28 cellular contexts compared by ENCODE assay signal in genomic region chr1:199352351-199352750, GRCh38.
DNase-seq lines count a peak whose midpoint lies in the region; ATAC-seq, FAIRE-seq and TF ChIP-seq lines count a peak whose summit lies in the region.
"Had no signal": no experiment of that assay in that cellular context is flagged by ENCODE, and none has a peak within 500 bp of the region (broad histone marks: within the 10 kb centered on the region; RNA-seq: fewer than 3 reads in every experiment).

No MANE protein-coding gene starts in this region.

- H3K27me3 ChIP-seq in SK-N-SH (ENCODE audit: insufficient read depth): no peaks in the 10 kb centered on the region
- no peaks in the 10 kb centered on the region for H3K27me3 ChIP-seq in H1 (replicated peaks in 1 of 4; ENCODE audit: control insufficient read depth in 3 of 4, extremely low read depth in 1 of 4, insufficient read depth in 3 of 4, low read length in 3 of 4)
- H3K27me3 ChIP-seq: BE2C, MG63, SJSA1 had no signal

- no peak overlapping the region for H3K18ac ChIP-seq in H1 (ENCODE audit: extremely low read depth, low read length)

- H3K79me2 ChIP-seq in SK-N-SH (ENCODE audit: insufficient read depth) (no peaks in the 10 kb centered on the region), H1 (ENCODE audit: control insufficient read depth in 1 of 2, insufficient read depth in 2 of 2, low read length in 2 of 2) (no peaks in the 10 kb centered on the region)

- WGBS in SK-N-SH (ENCODE audit: low lambda C conversion rate): 56% methylated on average over 5 of the region's 5 CpGs
- 81% methylated on average over 5 of the region's 5 CpGs; no CpG with 5 or more reads in 1 of the 2 experiments for WGBS in H1 (ENCODE audit: extremely low coverage in 1 of 2, insufficient coverage in 1 of 2, insufficient read length in 1 of 2, insufficient replicate concordance in 2 of 2, low coverage in 1 of 2, low lambda C conversion rate in 2 of 2, missing lambda C conversion rate in 1 of 2), 2 experiments

- H3K4me1 Mint-ChIP-seq in nephron: peaks cover 11% of the 10 kb centered on the region
- H3K4me1 Mint-ChIP-seq: CD14-positive monocyte; CD8-positive, alpha-beta memory T cell had no signal

- H3K23me2 ChIP-seq in H1 (ENCODE audit: low read depth, low read length): no peaks in the 10 kb centered on the region

- no peak overlapping the region for H2BK5ac ChIP-seq in H1 (ENCODE audit: low read depth, low read length)

- H2BK20ac ChIP-seq in H1 (ENCODE audit: low read length): no peak overlapping the region

- no peaks in the 10 kb centered on the region for H4K20me1 ChIP-seq in SK-N-SH (ENCODE audit: insufficient read depth)
- H4K20me1 ChIP-seq in H1 (replicated peaks in 1 of 2; ENCODE audit: control insufficient read depth in 1 of 2, insufficient read depth in 2 of 2, low read length in 2 of 2): no peaks in the 10 kb centered on the region

- H3K4me3 ChIP-seq in SK-N-SH (ENCODE audit: low read depth in 2 of 2, low read length in 1 of 2) (no peak overlapping the region), H1 (ENCODE audit: extremely low read depth in 1 of 4, insufficient read depth in 2 of 4, low read depth in 3 of 4, low read length in 4 of 4) (no peak overlapping the region)
- H3K4me3 ChIP-seq: MG63, PC-9, SJSA1 had no signal

- no peak overlapping the region for H2BK15ac ChIP-seq in H1 (ENCODE audit: low read length)

- H4K91ac ChIP-seq in H1 (replicated peaks; ENCODE audit: insufficient read length, low read length): no peak overlapping the region

- H2AFZ ChIP-seq in SK-N-SH (ENCODE audit: low read depth) (no peak overlapping the region), H1 (ENCODE audit: low read length) (0 out of 2 replicates have a peak overlapping the region, but pooled peaks have one; percentile 36)
- H2AFZ ChIP-seq: PC-9 had no signal

- no peaks in the 10 kb centered on the region for H3F3A ChIP-seq in SK-N-SH (replicated peaks; ENCODE audit: insufficient read depth)

- H3K9me3 Mint-ChIP-seq in nephron: peaks cover 11% of the 10 kb centered on the region

- CTCF ChIA-PET in SK-N-SH (lab: Yijun Ruan, JAX) (interaction anchor here (1.6 kb wide), 1 partner anchor 69 kb away, joined by 4 read pairs; no protein-coding TSS in a partner anchor), H1 (lab: Charles Lee; ENCODE audit: partially characterized antibody) (interaction anchor here (2.1 kb wide), 1 partner anchor 14 kb away, joined by 6 read pairs; no protein-coding TSS in a partner anchor)

- H3K4me1 ChIP-seq in SK-N-SH (ENCODE audit: control insufficient read depth in 1 of 2, insufficient read depth in 2 of 2, low read depth in 1 of 2, low read length in 1 of 2) (peaks cover 0 to 6% of the 10 kb centered on the region in 2 experiments; a peak in 2 of 4 replicates), H1 (replicated peaks in 1 of 4; ENCODE audit: control insufficient read depth in 3 of 4, insufficient read depth in 4 of 4, low read length in 3 of 4) (no peaks in the 10 kb centered on the region)
- H3K4me1 ChIP-seq: BE2C, SJSA1 had no signal

- H3K27ac Mint-ChIP-seq in nephron: peak overlapping the region; percentile 22 to 87 (median 25)
- H3K27ac Mint-ChIP-seq: CD14-positive monocyte; CD8-positive, alpha-beta memory T cell had no signal

- H3K36me3 ChIP-seq in SK-N-SH (replicated peaks in 1 of 2; ENCODE audit: control insufficient read depth in 1 of 2, insufficient read depth in 2 of 2, low read length in 1 of 2): no peaks in the 10 kb centered on the region
- no peaks in the 10 kb centered on the region for H3K36me3 ChIP-seq in H1 (ENCODE audit: control insufficient read depth in 2 of 4, insufficient read depth in 4 of 4, low read length in 3 of 4)
- H3K36me3 ChIP-seq: BE2C, MG63, SJSA1 had no signal

- H3K4ac ChIP-seq in H1 (replicated peaks; ENCODE audit: insufficient read length, low read depth, low read length): no peak overlapping the region

- H3K23ac ChIP-seq in H1 (ENCODE audit: insufficient read length): no peak overlapping the region

- no peak for FAIRE-seq in H1 (lab: Jason Lieb, UNC)
- FAIRE-seq: H54, HTR-8/SVneo had no signal

- no peak overlapping the region for H3K56ac ChIP-seq in H1 (replicated peaks; ENCODE audit: insufficient read length, low read depth, low read length)

- TF ChIP-seq RAD21 in SK-N-SH (IDR thresholded peaks at IDR 0.05; ENCODE audit: low read length) (no peak), H1 (IDR thresholded peaks at IDR 0.05 in 1 of 2, conservative IDR thresholded peaks at IDR 0.05 in 1 of 2; ENCODE audit: low read depth in 2 of 2, low read length in 2 of 2) (no peak)

- DNase-seq in SK-N-SH: no peak
- no peak for DNase-seq in H1 (ENCODE audit: low read depth in 1 of 2, low spot score in 2 of 2)
- DNase-seq in hypothalamus (lab: John Stamatoyannopoulos, UW): no peak
- no peak for DNase-seq in NCI-H69 (lab: John Stamatoyannopoulos, UW)
- DNase-seq in SKM-1 treated with dmso at 0.1 percent for 144 hours (lab: John Stamatoyannopoulos, UW; ENCODE audit: unreplicated experiment): no peak
- DNase-seq: 8988T; ACHN; BE2C; CD8-positive, alpha-beta memory T cell; DMS53; KBM-7; MG63; NCI-H1105 treated with DMSO at 0.1 percent for 48 hours; NCI-H146; NCI-H1930; NCI-H2107; NCI-H524; NCI-H774; NK-92 treated with Interleukin-12 subunit alpha and Interleukin-12 subunit beta, amount 100 ng/mL, for 24 hours; PC-9; Right ventricle myocardium superior; SW 1271 had no signal

- H4K5ac ChIP-seq in H1 (ENCODE audit: insufficient read length, low read depth, low read length): no peak overlapping the region

- no peak overlapping the region for H3K4me2 ChIP-seq in SK-N-SH
- H3K4me2 ChIP-seq in H1 (ENCODE audit: insufficient read depth in 1 of 2, low read depth in 2 of 2, low read length in 2 of 2): no peak overlapping the region
- H3K4me2 ChIP-seq: PC-9 had no signal

- H4K8ac ChIP-seq in H1 (ENCODE audit: extremely low read depth, insufficient read depth, low read length): no peak overlapping the region

- H3K9ac ChIP-seq in SK-N-SH: no peak overlapping the region
- H3K9ac ChIP-seq in H1 (replicated peaks in 1 of 4; ENCODE audit: extremely low read depth in 1 of 4, low read depth in 3 of 4, low read length in 3 of 4): no peak overlapping the region

- peaks cover 8% of the 10 kb centered on the region for H3K36me3 Mint-ChIP-seq in nephron (ENCODE audit: low read depth)
- H3K36me3 Mint-ChIP-seq: CD14-positive monocyte had no signal

- TF ChIP-seq POLR2A in H1 (IDR thresholded peaks at IDR 0.05; ENCODE audit: control extremely low read depth in 1 of 2, low read depth in 2 of 2, low read length in 2 of 2): no peak

- no peak overlapping the region for H2BK12ac ChIP-seq in H1 (ENCODE audit: low read depth, low read length)

- H2BK120ac ChIP-seq in H1 (replicated peaks; ENCODE audit: low read depth, low read length): no peak overlapping the region

- H3K14ac ChIP-seq in H1 (ENCODE audit: insufficient read length): no peak overlapping the region

- H2AK5ac ChIP-seq in H1 (ENCODE audit: low read depth, low read length): no peak overlapping the region

- H3K27ac ChIP-seq in SK-N-SH (ENCODE audit: low read depth in 2 of 2, low read length in 1 of 2) (peak overlapping the region in 1 of 2 experiments; percentile 44; a peak in 1 of 4 replicates), H1 (ENCODE audit: low read depth, low read length) (no peak overlapping the region)
- H3K27ac ChIP-seq: PC-9, SJSA1 had no signal

- no peak for TF ChIP-seq EP300 in SK-N-SH (IDR thresholded peaks at IDR 0.05; ENCODE audit: borderline replicate concordance in 1 of 2, low read depth in 1 of 2, low read length in 1 of 2)
- TF ChIP-seq EP300 in H1 (IDR thresholded peaks at IDR 0.05; ENCODE audit: borderline replicate concordance in 1 of 2, low read depth in 2 of 2, low read length in 2 of 2): no peak

- no peaks in the 10 kb centered on the region for H3K9me3 ChIP-seq in SK-N-SH
- H3K9me3 ChIP-seq in H1 (ENCODE audit: insufficient read depth in 2 of 2, low read depth in 1 of 2, low read length in 1 of 2): no peaks in the 10 kb centered on the region
- H3K9me3 ChIP-seq: BE2C, SJSA1 had no signal

- no peaks in the 10 kb centered on the region for H3K9me2 ChIP-seq in SK-N-SH

- H3K4me3 Mint-ChIP-seq in nephron: no peak overlapping the region
- H3K4me3 Mint-ChIP-seq: CD14-positive monocyte; CD8-positive, alpha-beta memory T cell had no signal

- no peaks in the 10 kb centered on the region for H3K27me3 Mint-ChIP-seq in nephron (ENCODE audit: low read depth)

- TF ChIP-seq CTCF in SK-N-SH (IDR thresholded peaks at IDR 0.05): no peak
- TF ChIP-seq CTCF in H1 (IDR thresholded peaks at IDR 0.05; ENCODE audit: control extremely low read depth in 1 of 3, insufficient read depth in 1 of 3, low read depth in 1 of 3, low read length in 3 of 3): no peak
- TF ChIP-seq CTCF in nephron (IDR thresholded peaks at IDR 0.05; ENCODE audit: unreplicated experiment in 3 of 3): no peak

- POLR2A ChIA-PET in SK-N-SH (lab: Yijun Ruan, JAX) (no interaction called here), H1 (lab: Charles Lee; ENCODE audit: partially characterized antibody) (no interaction called here)

- peak; percentile 69; the same call in 2 of the 3 replicates for ATAC-seq in SK-N-SH treated with all-trans-retinoic acid at 6 μM for 48 hours

- no peaks in the 10 kb centered on the region for H3K79me1 ChIP-seq in H1 (ENCODE audit: low read depth, low read length)

TF ChIP-seq in SK-N-SH treated with all-trans-retinoic acid at 6 μM for 48 hours, 23 proteins besides CTCF, POLR2A, EP300 and RAD21 (continues in another document):
- TF ChIP-seq OSR1 (CRISPR knock-in tag; IDR thresholded peaks at IDR 0.05): no peak
- no peak for TF ChIP-seq ZNF8 (CRISPR knock-in tag; IDR thresholded peaks at IDR 0.05)
- no peak for TF ChIP-seq ZNF565 (CRISPR knock-in tag; conservative IDR thresholded peaks at IDR 0.05; ENCODE audit: low read depth)
- no peak for TF ChIP-seq SNAI2 (CRISPR knock-in tag; IDR thresholded peaks at IDR 0.05)
- TF ChIP-seq ZFP3 (CRISPR knock-in tag; IDR thresholded peaks at IDR 0.05): no peak

TF ChIP-seq in SK-N-SH, 30 proteins besides CTCF, POLR2A, EP300 and RAD21 (continues in another document):
- no peak for TF ChIP-seq ELF1 (IDR thresholded peaks at IDR 0.05)

TF ChIP-seq in H1, 55 proteins besides CTCF, POLR2A, EP300 and RAD21 (continues in another document):
- no peak for TF ChIP-seq E2F6 (IDR thresholded peaks at IDR 0.05)
- TF ChIP-seq GABPA (IDR thresholded peaks at IDR 0.05; ENCODE audit: borderline replicate concordance, insufficient read depth, low read length): no peak
- no peak for TF ChIP-seq NRF1 (IDR thresholded peaks at IDR 0.05; ENCODE audit: low read depth, low read length)
- TF ChIP-seq BACH1 (IDR thresholded peaks at IDR 0.05; ENCODE audit: low read length): no peak
- no peak for TF ChIP-seq RBBP5 (IDR thresholded peaks at IDR 0.05; ENCODE audit: borderline replicate concordance, low read depth, low read length)
- no peak for TF ChIP-seq SP4 (IDR thresholded peaks at IDR 0.05; ENCODE audit: low read length)
- TF ChIP-seq GTF2F1 (IDR thresholded peaks at IDR 0.05; ENCODE audit: borderline replicate concordance, low read depth, low read length): no peak
- TF ChIP-seq CHD2 (IDR thresholded peaks at IDR 0.05; ENCODE audit: low read length): no peak
